Comparison of ENCODE assay signal across 8 cellular contexts in the genomic region with DNA sequence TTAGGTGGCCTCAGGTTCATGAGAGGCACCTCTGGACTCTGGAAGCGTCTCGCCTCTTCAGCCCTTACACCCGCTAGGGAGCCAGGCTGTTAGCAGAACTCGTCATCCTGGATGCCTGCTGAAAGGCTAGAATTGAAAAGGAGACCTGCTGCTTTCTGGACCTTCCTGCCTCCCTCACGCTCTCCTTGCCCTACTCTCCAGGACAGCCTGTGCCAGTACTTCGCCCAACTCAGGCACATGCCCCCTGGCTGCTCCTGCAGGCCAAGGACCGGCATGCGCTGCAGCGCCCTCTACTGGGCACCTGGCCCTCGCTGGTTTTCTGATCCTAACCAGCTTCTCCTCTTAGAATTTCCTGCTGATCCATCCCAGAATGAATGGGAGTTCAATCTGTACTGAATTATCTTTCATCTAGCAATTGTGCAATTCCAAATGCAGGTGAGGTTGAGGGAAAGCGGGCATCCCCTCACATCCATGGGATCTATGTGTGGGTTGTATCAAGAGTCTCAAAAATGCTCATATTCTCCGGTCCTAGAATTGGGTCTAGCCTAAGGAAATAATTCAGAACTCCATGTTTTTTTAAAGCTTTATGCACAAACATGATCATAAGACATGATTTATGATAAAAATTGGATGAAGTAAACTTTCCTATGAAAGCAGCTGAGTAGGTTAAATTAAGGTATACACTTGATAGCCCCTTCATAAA.
DNase-seq lines count a peak whose midpoint lies in the region; ATAC-seq and TF ChIP-seq lines count a peak whose summit lies in the region.

No MANE protein-coding gene starts in this region.

- H3K36me3 Mint-ChIP-seq in activated CD8-positive, alpha-beta T cell treated with anti-CD3 and anti-CD28 coated beads for 36 hours (ENCODE audit: low read depth): peaks cover 12% of the 10 kb centered on the region

- H3K9me3 ChIP-seq in A673 (ENCODE audit: low read depth, low read length, poor library complexity, severe bottlenecking) (no peaks in the 10 kb centered on the region), mucosa of descending colon (no peaks in the 10 kb centered on the region)

- H3K4me3 ChIP-seq in A673 (ENCODE audit: low read depth, low read length, poor library complexity, severe bottlenecking) (no peak overlapping the region), mucosa of descending colon (no peak overlapping the region)

- peak; percentile 67 for ATAC-seq in activated CD8-positive, alpha-beta T cell treated with anti-CD3 and anti-CD28 coated beads for 36 hours
- ATAC-seq in mucosa of descending colon (peak; percentile 85), GM21529 (IDR thresholded peaks at IDR 0.05; ENCODE audit: unreplicated experiment) (no peak)

- DNase-seq in A673 (ENCODE audit: low spot score) (peak; percentile 78), GM13977 (ENCODE audit: low spot score) (peak; percentile 84), NCI-H510A treated with DMSO at 0.1 percent for 48 hours (lab: John Stamatoyannopoulos, UW) (peak; percentile 77), ecto neural progenitor cell (ENCODE audit: low spot score) (peak; percentile 79), mucosa of descending colon (peak; percentile 74 to 85 (median 84))
- DNase-seq in activated CD8-positive, alpha-beta T cell treated with anti-CD3 and anti-CD28 coated beads for 36 hours: peak; percentile 84
- DNase-seq in stimulated activated CD8-positive, alpha-beta memory T cell treated with anti-CD3 and anti-CD28 coated beads, Interleukin-7, amount 100 ng/mL, for 1 hour (ENCODE audit: low read depth in 2 of 2): peak; percentile 43 to 56

- H3K4me1 ChIP-seq in A673 (ENCODE audit: insufficient read depth, low read length, poor library complexity, severe bottlenecking) (no peaks in the 10 kb centered on the region), mucosa of descending colon (ENCODE audit: low read depth) (no peaks in the 10 kb centered on the region)

- no peaks in the 10 kb centered on the region for H3K9me3 Mint-ChIP-seq in activated CD8-positive, alpha-beta T cell treated with anti-CD3 and anti-CD28 coated beads for 36 hours

- TF ChIP-seq CTCF in A673 (conservative IDR thresholded peaks at IDR 0.05; ENCODE audit: low read depth, low read length) (peak; percentile 99), GM13977 (IDR thresholded peaks at IDR 0.05; ENCODE audit: extremely low read depth, insufficient read depth, missing control alignments) (peak; percentile 91), mucosa of descending colon (IDR thresholded peaks at IDR 0.05) (peak; percentile 82)
- TF ChIP-seq CTCF in activated CD8-positive, alpha-beta T cell treated with anti-CD3 and anti-CD28 coated beads for 36 hours (IDR thresholded peaks at IDR 0.05): peak; percentile 98

- CTCF ChIA-PET in A673 (lab: Charles Lee): interaction anchor here (0.5 to 1.2 kb wide), 11 partner anchors 11 to 460 kb away, joined by 3 to 9 read pairs (median 4); partner anchors contain the start of gene PARD6B
- CTCF ChIA-PET in activated CD8-positive, alpha-beta T cell treated with anti-CD3 and anti-CD28 coated beads for 36 hours (lab: Charles Lee): interaction anchor here (0.5 to 4.6 kb wide), 43 partner anchors 9 to 402 kb away, joined by 3 to 30 read pairs (median 4); no protein-coding TSS in a partner anchor

- no peak overlapping the region for H3K4me3 Mint-ChIP-seq in activated CD8-positive, alpha-beta T cell treated with anti-CD3 and anti-CD28 coated beads for 36 hours

- in situ Hi-C loops in GM13977 (cut with MboI; ENCODE audit: low pct_unique_long_range_greater_than_20kb, low sequenced_read_pairs, unreplicated experiment): no loop called here

- H3K27ac ChIP-seq in A673 (ENCODE audit: low read depth, low read length, poor library complexity, severe bottlenecking): no peak overlapping the region

- H3K36me3 ChIP-seq in A673 (ENCODE audit: insufficient read depth, low read length, poor library complexity, severe bottlenecking) (peaks cover 20% of the 10 kb centered on the region), mucosa of descending colon (ENCODE audit: low read depth) (no peaks in the 10 kb centered on the region)

- intact Hi-C loops in A673 (cut with micrococcal nuclease; ENCODE audit: unreplicated experiment) (no loop called here), mucosa of descending colon (cut with DNase I, micrococcal nuclease) (no loop called here)
- intact Hi-C loops in activated CD8-positive, alpha-beta T cell treated with anti-CD3 and anti-CD28 coated beads for 36 hours (cut with micrococcal nuclease): no loop called here

- BruUV-seq in A673 (replicated peaks; lab: Mats Ljungman, UMichigan): no TSS peak

- H3K4me1 Mint-ChIP-seq in activated CD8-positive, alpha-beta T cell treated with anti-CD3 and anti-CD28 coated beads for 36 hours (ENCODE audit: low read depth): peaks cover 2% of the 10 kb centered on the region

- H3K27me3 Mint-ChIP-seq in activated CD8-positive, alpha-beta T cell treated with anti-CD3 and anti-CD28 coated beads for 36 hours: no peaks in the 10 kb centered on the region

- POLR2A ChIA-PET in A673 (lab: Charles Lee; ENCODE audit: low non-redundant PET): no interaction called here
- POLR2A ChIA-PET in activated CD8-positive, alpha-beta T cell treated with anti-CD3 and anti-CD28 coated beads for 36 hours (lab: Charles Lee): interaction anchor here (0.7 kb wide), 1 partner anchor 505 kb away, joined by 3 read pairs; no protein-coding TSS in a partner anchor

- no peak overlapping the region for H3K27ac Mint-ChIP-seq in activated CD8-positive, alpha-beta T cell treated with anti-CD3 and anti-CD28 coated beads for 36 hours

- no peaks in the 10 kb centered on the region for H3K27me3 ChIP-seq in A673 (replicated peaks; ENCODE audit: insufficient read depth, low read depth, low read length, poor library complexity)
